Comparison of ENCODE assay signal across 9 cellular contexts in the genomic region with DNA sequence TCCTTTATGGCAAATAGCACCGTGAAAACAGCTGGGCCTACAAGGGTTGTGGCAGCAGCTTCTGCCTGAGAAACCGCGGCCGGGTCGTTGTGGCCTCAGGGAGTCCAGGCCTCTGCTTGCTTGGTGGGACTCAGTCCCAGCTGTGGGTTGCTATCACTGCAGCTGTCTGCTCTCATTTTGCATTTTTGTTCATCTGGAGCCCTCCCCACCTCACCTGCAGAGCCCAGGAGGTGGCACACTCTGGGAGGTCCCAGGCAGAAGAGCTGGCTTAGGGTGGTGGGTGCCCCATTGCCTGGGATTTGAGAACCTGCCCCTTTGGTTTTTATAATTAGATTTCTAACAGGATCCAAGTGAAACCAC.
DNase-seq lines count a peak whose midpoint lies in the region; ATAC-seq, FAIRE-seq and TF ChIP-seq lines count a peak whose summit lies in the region.
"Had no signal": no experiment of that assay in that cellular context is flagged by ENCODE, and none has a peak within 500 bp of the region (broad histone marks: within the 10 kb centered on the region; RNA-seq: fewer than 3 reads in every experiment).

No MANE protein-coding gene starts in this region.

- peak overlapping the region; percentile 11; the same call in 1 of the 2 replicates for H3K4me3 ChIP-seq in MM.1S (ENCODE audit: low read length)
- H3K4me3 ChIP-seq: thyroid gland had no signal

- in situ Hi-C loops in ACHN (cut with HindIII; ENCODE audit: low pct_ligation_motif_present, low pct_unique_long_range_greater_than_20kb, low sequenced_read_pairs) = no loop called here

- no peaks in the 10 kb centered on the region for H3K79me2 ChIP-seq in MM.1S (ENCODE audit: low read length)

- no peaks in the 10 kb centered on the region for H3K9me3 ChIP-seq in MM.1S (replicated peaks; ENCODE audit: insufficient read depth, low read length)
- H3K9me3 ChIP-seq: thyroid gland had no signal

- peaks cover 31% of the 10 kb centered on the region for H3K4me1 ChIP-seq in MM.1S (ENCODE audit: low read length)
- H3K4me1 ChIP-seq: thyroid gland had no signal

- H3K36me3 ChIP-seq in MM.1S (replicated peaks; ENCODE audit: insufficient read depth, low read length) = no peaks in the 10 kb centered on the region
- H3K36me3 ChIP-seq: thyroid gland had no signal

- H4K20me1 ChIP-seq in MM.1S (ENCODE audit: insufficient read depth, low read length) = no peaks in the 10 kb centered on the region

- H3K27me3 ChIP-seq in MM.1S (replicated peaks; ENCODE audit: insufficient read depth, low read length) = no peaks in the 10 kb centered on the region
- H3K27me3 ChIP-seq: thyroid gland had no signal

- ATAC-seq in GM21528 (IDR thresholded peaks at IDR 0.05; ENCODE audit: low FRiP score, unreplicated experiment) = peak; percentile 64
- no peak for ATAC-seq in omental fat pad (ENCODE audit: low FRiP score)

- TF ChIP-seq CTCF in MM.1S (IDR thresholded peaks at IDR 0.05; ENCODE audit: low read length) (no peak), omental fat pad (IDR thresholded peaks at IDR 0.05) (no peak)

- peak overlapping the region; percentile 68; the same call in 1 of the 2 replicates for H3K4me2 ChIP-seq in MM.1S (ENCODE audit: low read depth, low read length)

- peak; percentile 93 for FAIRE-seq in GM12892 (lab: Jason Lieb, UNC)
- FAIRE-seq in RCC 7860 (lab: Jason Lieb, UNC) = no peak

- H3K27ac ChIP-seq in MM.1S (ENCODE audit: low read length) = peak overlapping the region; percentile 81
- H3K27ac ChIP-seq: thyroid gland had no signal

- peaks cover 27% of the 10 kb centered on the region for H3F3A ChIP-seq in MM.1S (ENCODE audit: insufficient read depth, low read length)

- H3K9me2 ChIP-seq in MM.1S (replicated peaks; ENCODE audit: insufficient read depth, low read length) = no peaks in the 10 kb centered on the region

- H2AFZ ChIP-seq in MM.1S (ENCODE audit: low read length) = peak overlapping the region; percentile 57

- peak overlapping the region; percentile 28 for H3K9ac ChIP-seq in MM.1S (ENCODE audit: low read length)

- peak; percentile 33 for DNase-seq in GM12892 (ENCODE audit: insufficient read length)
- peak; percentile 90 for DNase-seq in MM.1S
- DNase-seq in effector CD4-positive, alpha-beta T cell = peak; percentile 10
- no peak for DNase-seq in D341Med (ENCODE audit: low spot score)
- no peak for DNase-seq in omental fat pad (ENCODE audit: low spot score)
- no peak for DNase-seq in ACHN
- DNase-seq in RCC 7860 (ENCODE audit: low spot score) = no peak
- DNase-seq: thyroid gland had no signal

- no peak for TF ChIP-seq POLR2A in GM12892 (IDR thresholded peaks at IDR 0.05; ENCODE audit: low read depth, low read length)

Comparison
In these comparisons a context has a peak if more than half of its experiments do, and no peak if none do; other contexts are left out.
1. DNase-seq: peak in GM12892 (single experiment), MM.1S (single experiment) and effector CD4-positive, alpha-beta T cell (single experiment); none in D341Med (single experiment), omental fat pad (single experiment), ACHN (single experiment) and RCC 7860 (single experiment).